Comparison of ENCODE assay signal across 1 cellular context in the genomic region with DNA sequence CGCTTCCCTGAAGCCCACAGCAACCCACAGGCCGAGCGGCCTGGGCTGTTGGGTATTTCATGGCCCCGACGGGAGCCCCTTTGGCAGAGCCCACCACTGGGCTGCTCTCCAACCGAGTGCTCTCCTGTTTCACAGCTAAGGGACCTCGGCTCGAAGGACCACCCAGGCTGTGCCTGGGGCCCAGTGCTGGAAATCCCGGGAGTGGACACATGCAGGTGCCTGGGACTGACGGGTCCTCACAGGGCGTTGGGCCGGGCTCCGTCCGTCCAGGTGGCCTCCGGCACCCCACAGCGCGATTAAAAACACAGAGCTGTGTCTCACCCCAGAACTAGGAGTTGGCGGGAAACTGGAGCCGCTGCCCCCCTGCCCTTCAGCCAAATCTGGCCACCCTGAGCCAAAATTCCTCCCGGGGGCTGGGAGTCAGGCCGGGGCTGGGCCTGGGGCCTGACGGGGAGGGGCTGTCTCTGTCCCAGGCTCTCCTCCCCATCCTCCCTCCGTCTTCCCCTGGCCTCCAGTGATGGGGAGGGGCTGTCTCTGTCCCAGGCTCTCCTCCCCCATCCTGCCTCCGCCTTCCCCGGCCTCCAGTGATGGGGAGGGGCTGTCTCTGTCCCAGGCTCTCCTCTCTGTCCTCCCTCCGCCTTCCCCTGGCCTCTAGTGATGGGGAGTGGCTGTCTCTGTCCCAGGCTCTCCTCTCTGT.
TF ChIP-seq lines count a peak whose summit lies in the region.

No MANE protein-coding gene starts in this region.

TF ChIP-seq in GM23338, 12 proteins besides CTCF, POLR2A, EP300 and RAD21:
- TF ChIP-seq EZH2phosphoT487 (IDR thresholded peaks at IDR 0.05; ENCODE audit: unreplicated experiment) (no peak), JUNB (IDR thresholded peaks at IDR 0.05; ENCODE audit: unreplicated experiment) (no peak), ZNF114 (CRISPR knock-in tag; IDR thresholded peaks at IDR 0.05) (no peak), ZNF331 (CRISPR knock-in tag; IDR thresholded peaks at IDR 0.05; ENCODE audit: low read depth) (no peak), POLR2AphosphoS5 (IDR thresholded peaks at IDR 0.05; ENCODE audit: low read depth) (no peak), EZH2 (IDR thresholded peaks at IDR 0.05; ENCODE audit: low read depth, unreplicated experiment) (no peak), CREB1 (CRISPR knock-in tag; IDR thresholded peaks at IDR 0.05; ENCODE audit: low read depth) (no peak), NANOG (IDR thresholded peaks at IDR 0.05; ENCODE audit: borderline replicate concordance) (no peak), STAT1 (IDR thresholded peaks at IDR 0.05; ENCODE audit: unreplicated experiment) (no peak)
- TF ChIP-seq, protein P1, sequence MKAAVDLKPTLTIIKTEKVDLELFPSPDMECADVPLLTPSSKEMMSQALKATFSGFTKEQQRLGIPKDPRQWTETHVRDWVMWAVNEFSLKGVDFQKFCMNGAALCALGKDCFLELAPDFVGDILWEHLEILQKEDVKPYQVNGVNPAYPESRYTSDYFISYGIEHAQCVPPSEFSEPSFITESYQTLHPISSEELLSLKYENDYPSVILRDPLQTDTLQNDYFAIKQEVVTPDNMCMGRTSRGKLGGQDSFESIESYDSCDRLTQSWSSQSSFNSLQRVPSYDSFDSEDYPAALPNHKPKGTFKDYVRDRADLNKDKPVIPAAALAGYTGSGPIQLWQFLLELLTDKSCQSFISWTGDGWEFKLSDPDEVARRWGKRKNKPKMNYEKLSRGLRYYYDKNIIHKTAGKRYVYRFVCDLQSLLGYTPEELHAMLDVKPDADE (IDR thresholded peaks at IDR 0.05), result no peak
- TF ChIP-seq, protein P2, sequence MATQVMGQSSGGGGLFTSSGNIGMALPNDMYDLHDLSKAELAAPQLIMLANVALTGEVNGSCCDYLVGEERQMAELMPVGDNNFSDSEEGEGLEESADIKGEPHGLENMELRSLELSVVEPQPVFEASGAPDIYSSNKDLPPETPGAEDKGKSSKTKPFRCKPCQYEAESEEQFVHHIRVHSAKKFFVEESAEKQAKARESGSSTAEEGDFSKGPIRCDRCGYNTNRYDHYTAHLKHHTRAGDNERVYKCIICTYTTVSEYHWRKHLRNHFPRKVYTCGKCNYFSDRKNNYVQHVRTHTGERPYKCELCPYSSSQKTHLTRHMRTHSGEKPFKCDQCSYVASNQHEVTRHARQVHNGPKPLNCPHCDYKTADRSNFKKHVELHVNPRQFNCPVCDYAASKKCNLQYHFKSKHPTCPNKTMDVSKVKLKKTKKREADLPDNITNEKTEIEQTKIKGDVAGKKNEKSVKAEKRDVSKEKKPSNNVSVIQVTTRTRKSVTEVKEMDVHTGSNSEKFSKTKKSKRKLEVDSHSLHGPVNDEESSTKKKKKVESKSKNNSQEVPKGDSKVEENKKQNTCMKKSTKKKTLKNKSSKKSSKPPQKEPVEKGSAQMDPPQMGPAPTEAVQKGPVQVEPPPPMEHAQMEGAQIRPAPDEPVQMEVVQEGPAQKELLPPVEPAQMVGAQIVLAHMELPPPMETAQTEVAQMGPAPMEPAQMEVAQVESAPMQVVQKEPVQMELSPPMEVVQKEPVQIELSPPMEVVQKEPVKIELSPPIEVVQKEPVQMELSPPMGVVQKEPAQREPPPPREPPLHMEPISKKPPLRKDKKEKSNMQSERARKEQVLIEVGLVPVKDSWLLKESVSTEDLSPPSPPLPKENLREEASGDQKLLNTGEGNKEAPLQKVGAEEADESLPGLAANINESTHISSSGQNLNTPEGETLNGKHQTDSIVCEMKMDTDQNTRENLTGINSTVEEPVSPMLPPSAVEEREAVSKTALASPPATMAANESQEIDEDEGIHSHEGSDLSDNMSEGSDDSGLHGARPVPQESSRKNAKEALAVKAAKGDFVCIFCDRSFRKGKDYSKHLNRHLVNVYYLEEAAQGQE (IDR thresholded peaks at IDR 0.05; ENCODE audit: unreplicated experiment), result no peak
- TF ChIP-seq, protein P3, sequence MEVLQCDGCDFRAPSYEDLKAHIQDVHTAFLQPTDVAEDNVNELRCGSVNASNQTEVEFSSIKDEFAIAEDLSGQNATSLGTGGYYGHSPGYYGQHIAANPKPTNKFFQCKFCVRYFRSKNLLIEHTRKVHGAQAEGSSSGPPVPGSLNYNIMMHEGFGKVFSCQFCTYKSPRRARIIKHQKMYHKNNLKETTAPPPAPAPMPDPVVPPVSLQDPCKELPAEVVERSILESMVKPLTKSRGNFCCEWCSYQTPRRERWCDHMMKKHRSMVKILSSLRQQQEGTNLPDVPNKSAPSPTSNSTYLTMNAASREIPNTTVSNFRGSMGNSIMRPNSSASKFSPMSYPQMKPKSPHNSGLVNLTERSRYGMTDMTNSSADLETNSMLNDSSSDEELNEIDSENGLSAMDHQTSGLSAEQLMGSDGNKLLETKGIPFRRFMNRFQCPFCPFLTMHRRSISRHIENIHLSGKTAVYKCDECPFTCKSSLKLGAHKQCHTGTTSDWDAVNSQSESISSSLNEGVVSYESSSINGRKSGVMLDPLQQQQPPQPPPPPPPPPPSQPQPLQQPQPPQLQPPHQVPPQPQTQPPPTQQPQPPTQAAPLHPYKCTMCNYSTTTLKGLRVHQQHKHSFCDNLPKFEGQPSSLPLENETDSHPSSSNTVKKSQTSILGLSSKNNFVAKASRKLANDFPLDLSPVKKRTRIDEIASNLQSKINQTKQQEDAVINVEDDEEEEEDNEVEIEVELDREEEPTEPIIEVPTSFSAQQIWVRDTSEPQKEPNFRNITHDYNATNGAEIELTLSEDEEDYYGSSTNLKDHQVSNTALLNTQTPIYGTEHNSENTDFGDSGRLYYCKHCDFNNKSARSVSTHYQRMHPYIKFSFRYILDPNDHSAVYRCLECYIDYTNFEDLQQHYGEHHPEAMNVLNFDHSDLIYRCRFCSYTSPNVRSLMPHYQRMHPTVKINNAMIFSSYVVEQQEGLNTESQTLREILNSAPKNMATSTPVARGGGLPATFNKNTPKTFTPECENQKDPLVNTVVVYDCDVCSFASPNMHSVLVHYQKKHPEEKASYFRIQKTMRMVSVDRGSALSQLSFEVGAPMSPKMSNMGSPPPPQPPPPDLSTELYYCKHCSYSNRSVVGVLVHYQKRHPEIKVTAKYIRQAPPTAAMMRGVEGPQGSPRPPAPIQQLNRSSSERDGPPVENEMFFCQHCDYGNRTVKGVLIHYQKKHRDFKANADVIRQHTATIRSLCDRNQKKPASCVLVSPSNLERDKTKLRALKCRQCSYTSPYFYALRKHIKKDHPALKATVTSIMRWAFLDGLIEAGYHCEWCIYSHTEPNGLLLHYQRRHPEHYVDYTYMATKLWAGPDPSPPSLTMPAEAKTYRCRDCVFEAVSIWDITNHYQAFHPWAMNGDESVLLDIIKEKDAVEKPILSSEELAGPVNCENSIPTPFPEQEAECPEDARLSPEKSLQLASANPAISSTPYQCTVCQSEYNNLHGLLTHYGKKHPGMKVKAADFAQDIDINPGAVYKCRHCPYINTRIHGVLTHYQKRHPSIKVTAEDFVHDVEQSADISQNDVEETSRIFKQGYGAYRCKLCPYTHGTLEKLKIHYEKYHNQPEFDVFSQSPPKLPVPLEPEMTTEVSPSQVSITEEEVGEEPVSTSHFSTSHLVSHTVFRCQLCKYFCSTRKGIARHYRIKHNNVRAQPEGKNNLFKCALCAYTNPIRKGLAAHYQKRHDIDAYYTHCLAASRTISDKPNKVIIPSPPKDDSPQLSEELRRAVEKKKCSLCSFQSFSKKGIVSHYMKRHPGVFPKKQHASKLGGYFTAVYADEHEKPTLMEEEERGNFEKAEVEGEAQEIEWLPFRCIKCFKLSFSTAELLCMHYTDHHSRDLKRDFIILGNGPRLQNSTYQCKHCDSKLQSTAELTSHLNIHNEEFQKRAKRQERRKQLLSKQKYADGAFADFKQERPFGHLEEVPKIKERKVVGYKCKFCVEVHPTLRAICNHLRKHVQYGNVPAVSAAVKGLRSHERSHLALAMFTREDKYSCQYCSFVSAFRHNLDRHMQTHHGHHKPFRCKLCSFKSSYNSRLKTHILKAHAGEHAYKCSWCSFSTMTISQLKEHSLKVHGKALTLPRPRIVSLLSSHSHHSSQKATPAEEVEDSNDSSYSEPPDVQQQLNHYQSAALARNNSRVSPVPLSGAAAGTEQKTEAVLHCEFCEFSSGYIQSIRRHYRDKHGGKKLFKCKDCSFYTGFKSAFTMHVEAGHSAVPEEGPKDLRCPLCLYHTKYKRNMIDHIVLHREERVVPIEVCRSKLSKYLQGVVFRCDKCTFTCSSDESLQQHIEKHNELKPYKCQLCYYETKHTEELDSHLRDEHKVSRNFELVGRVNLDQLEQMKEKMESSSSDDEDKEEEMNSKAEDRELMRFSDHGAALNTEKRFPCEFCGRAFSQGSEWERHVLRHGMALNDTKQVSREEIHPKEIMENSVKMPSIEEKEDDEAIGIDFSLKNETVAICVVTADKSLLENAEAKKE (CRISPR knock-in tag; IDR thresholded peaks at IDR 0.05), result no peak
